1 cellular context compared by ENCODE assay signal in genomic region chr5:172564187-172564586, GRCh38.
TF ChIP-seq lines count a peak whose summit lies in the region.

No MANE protein-coding gene starts in this region.

TF ChIP-seq in HepG2, 621 proteins besides CTCF, POLR2A, EP300 and RAD21 (continued from another document and continues in another):
- TF ChIP-seq, protein P1, sequence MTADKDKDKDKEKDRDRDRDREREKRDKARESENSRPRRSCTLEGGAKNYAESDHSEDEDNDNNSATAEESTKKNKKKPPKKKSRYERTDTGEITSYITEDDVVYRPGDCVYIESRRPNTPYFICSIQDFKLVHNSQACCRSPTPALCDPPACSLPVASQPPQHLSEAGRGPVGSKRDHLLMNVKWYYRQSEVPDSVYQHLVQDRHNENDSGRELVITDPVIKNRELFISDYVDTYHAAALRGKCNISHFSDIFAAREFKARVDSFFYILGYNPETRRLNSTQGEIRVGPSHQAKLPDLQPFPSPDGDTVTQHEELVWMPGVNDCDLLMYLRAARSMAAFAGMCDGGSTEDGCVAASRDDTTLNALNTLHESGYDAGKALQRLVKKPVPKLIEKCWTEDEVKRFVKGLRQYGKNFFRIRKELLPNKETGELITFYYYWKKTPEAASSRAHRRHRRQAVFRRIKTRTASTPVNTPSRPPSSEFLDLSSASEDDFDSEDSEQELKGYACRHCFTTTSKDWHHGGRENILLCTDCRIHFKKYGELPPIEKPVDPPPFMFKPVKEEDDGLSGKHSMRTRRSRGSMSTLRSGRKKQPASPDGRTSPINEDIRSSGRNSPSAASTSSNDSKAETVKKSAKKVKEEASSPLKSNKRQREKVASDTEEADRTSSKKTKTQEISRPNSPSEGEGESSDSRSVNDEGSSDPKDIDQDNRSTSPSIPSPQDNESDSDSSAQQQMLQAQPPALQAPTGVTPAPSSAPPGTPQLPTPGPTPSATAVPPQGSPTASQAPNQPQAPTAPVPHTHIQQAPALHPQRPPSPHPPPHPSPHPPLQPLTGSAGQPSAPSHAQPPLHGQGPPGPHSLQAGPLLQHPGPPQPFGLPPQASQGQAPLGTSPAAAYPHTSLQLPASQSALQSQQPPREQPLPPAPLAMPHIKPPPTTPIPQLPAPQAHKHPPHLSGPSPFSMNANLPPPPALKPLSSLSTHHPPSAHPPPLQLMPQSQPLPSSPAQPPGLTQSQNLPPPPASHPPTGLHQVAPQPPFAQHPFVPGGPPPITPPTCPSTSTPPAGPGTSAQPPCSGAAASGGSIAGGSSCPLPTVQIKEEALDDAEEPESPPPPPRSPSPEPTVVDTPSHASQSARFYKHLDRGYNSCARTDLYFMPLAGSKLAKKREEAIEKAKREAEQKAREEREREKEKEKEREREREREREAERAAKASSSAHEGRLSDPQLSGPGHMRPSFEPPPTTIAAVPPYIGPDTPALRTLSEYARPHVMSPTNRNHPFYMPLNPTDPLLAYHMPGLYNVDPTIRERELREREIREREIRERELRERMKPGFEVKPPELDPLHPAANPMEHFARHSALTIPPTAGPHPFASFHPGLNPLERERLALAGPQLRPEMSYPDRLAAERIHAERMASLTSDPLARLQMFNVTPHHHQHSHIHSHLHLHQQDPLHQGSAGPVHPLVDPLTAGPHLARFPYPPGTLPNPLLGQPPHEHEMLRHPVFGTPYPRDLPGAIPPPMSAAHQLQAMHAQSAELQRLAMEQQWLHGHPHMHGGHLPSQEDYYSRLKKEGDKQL (CRISPR knock-in tag; IDR thresholded peaks at IDR 0.05; ENCODE audit: low read depth), result no peak
- TF ChIP-seq PPARG (CRISPR knock-in tag; conservative IDR thresholded peaks at IDR 0.05) (0 out of 2 replicates have a peak, but pooled peaks have one; percentile 27), ZNF180 (CRISPR knock-in tag; IDR thresholded peaks at IDR 0.05; ENCODE audit: borderline replicate concordance, low read depth) (no peak), MAFK (conservative IDR thresholded peaks at IDR 0.05 in 1 of 2, IDR thresholded peaks at IDR 0.05 in 1 of 2; ENCODE audit: low read length in 2 of 2) (no peak), ZNF709 (CRISPR knock-in tag; IDR thresholded peaks at IDR 0.05) (no peak), SSRP1 (CRISPR knock-in tag; IDR thresholded peaks at IDR 0.05) (no peak), ZNF772 (CRISPR knock-in tag; IDR thresholded peaks at IDR 0.05) (peak; percentile 27; the same call in 1 of the 2 replicates), ZNF547 (CRISPR knock-in tag; IDR thresholded peaks at IDR 0.05) (no peak), MBD4 (IDR thresholded peaks at IDR 0.05; ENCODE audit: borderline replicate concordance, low read length) (no peak), SMAD3 (CRISPR knock-in tag; IDR thresholded peaks at IDR 0.05) (no peak), SP5 (CRISPR knock-in tag; IDR thresholded peaks at IDR 0.05; ENCODE audit: borderline replicate concordance, low read depth) (peak; percentile 25; the same call in 1 of the 2 replicates), ZNF343 (CRISPR knock-in tag; IDR thresholded peaks at IDR 0.05) (no peak), HNRNPLL (IDR thresholded peaks at IDR 0.05; ENCODE audit: low read depth, low read length, poor library complexity, severe bottlenecking) (no peak), NR2F1 (CRISPR knock-in tag; IDR thresholded peaks at IDR 0.05) (no peak), PLRG1 (conservative IDR thresholded peaks at IDR 0.05) (no peak), FIP1L1 (IDR thresholded peaks at IDR 0.05; ENCODE audit: borderline replicate concordance, insufficient read depth, low read depth, low read length) (no peak), ZNF720 (CRISPR knock-in tag; IDR thresholded peaks at IDR 0.05) (no peak), ONECUT2 (CRISPR knock-in tag; IDR thresholded peaks at IDR 0.05) (peak; percentile 97), ZNF550 (CRISPR knock-in tag; IDR thresholded peaks at IDR 0.05; ENCODE audit: borderline replicate concordance) (no peak), GABPB1 (CRISPR knock-in tag; IDR thresholded peaks at IDR 0.05) (no peak), ZNF557 (CRISPR knock-in tag; IDR thresholded peaks at IDR 0.05) (no peak), IRX3 (CRISPR knock-in tag; IDR thresholded peaks at IDR 0.05; ENCODE audit: borderline replicate concordance, low read depth) (0 out of 2 replicates have a peak, but pooled peaks have one; percentile 50), SP140L (CRISPR knock-in tag; IDR thresholded peaks at IDR 0.05; ENCODE audit: borderline replicate concordance) (no peak), STAT5B (CRISPR knock-in tag; IDR thresholded peaks at IDR 0.05) (no peak), CEBPZ (IDR thresholded peaks at IDR 0.05; ENCODE audit: low read length) (no peak), ZSCAN31 (CRISPR knock-in tag; IDR thresholded peaks at IDR 0.05; ENCODE audit: low read depth) (no peak), PAWR (CRISPR knock-in tag; IDR thresholded peaks at IDR 0.05; ENCODE audit: borderline replicate concordance) (no peak), HOMEZ (CRISPR knock-in tag; IDR thresholded peaks at IDR 0.05; ENCODE audit: low read depth) (no peak), PHF5A (CRISPR knock-in tag; IDR thresholded peaks at IDR 0.05; ENCODE audit: low read depth, unreplicated experiment) (no peak), ZNF564 (CRISPR knock-in tag; IDR thresholded peaks at IDR 0.05) (no peak), ZNF33B (CRISPR knock-in tag; IDR thresholded peaks at IDR 0.05) (no peak), ZFP36L2 (CRISPR knock-in tag; IDR thresholded peaks at IDR 0.05) (no peak), ZBTB7A (CRISPR knock-in tag; IDR thresholded peaks at IDR 0.05) (no peak), ZNF383 (CRISPR knock-in tag; IDR thresholded peaks at IDR 0.05; ENCODE audit: borderline replicate concordance) (no peak), YEATS2 (CRISPR knock-in tag; IDR thresholded peaks at IDR 0.05; ENCODE audit: borderline replicate concordance) (no peak), CAMTA2 (CRISPR knock-in tag; IDR thresholded peaks at IDR 0.05; ENCODE audit: borderline replicate concordance) (no peak), MED13 (CRISPR knock-in tag; IDR thresholded peaks at IDR 0.05) (no peak)
- TF ChIP-seq, protein P2, sequence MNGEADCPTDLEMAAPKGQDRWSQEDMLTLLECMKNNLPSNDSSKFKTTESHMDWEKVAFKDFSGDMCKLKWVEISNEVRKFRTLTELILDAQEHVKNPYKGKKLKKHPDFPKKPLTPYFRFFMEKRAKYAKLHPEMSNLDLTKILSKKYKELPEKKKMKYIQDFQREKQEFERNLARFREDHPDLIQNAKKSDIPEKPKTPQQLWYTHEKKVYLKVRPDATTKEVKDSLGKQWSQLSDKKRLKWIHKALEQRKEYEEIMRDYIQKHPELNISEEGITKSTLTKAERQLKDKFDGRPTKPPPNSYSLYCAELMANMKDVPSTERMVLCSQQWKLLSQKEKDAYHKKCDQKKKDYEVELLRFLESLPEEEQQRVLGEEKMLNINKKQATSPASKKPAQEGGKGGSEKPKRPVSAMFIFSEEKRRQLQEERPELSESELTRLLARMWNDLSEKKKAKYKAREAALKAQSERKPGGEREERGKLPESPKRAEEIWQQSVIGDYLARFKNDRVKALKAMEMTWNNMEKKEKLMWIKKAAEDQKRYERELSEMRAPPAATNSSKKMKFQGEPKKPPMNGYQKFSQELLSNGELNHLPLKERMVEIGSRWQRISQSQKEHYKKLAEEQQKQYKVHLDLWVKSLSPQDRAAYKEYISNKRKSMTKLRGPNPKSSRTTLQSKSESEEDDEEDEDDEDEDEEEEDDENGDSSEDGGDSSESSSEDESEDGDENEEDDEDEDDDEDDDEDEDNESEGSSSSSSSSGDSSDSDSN (CRISPR knock-in tag; IDR thresholded peaks at IDR 0.05), result peak; percentile 49; the same call in 1 of the 2 replicates
- TF ChIP-seq, protein P3, sequence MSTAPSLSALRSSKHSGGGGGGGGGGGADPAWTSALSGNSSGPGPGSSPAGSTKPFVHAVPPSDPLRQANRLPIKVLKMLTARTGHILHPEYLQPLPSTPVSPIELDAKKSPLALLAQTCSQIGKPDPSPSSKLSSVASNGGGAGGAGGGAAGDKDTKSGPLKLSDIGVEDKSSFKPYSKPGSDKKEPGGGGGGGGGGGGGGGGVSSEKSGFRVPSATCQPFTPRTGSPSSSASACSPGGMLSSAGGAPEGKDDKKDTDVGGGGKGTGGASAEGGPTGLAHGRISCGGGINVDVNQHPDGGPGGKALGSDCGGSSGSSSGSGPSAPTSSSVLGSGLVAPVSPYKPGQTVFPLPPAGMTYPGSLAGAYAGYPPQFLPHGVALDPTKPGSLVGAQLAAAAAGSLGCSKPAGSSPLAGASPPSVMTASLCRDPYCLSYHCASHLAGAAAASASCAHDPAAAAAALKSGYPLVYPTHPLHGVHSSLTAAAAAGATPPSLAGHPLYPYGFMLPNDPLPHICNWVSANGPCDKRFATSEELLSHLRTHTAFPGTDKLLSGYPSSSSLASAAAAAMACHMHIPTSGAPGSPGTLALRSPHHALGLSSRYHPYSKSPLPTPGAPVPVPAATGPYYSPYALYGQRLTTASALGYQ (CRISPR knock-in tag; IDR thresholded peaks at IDR 0.05), result no peak
- TF ChIP-seq, protein P4, sequence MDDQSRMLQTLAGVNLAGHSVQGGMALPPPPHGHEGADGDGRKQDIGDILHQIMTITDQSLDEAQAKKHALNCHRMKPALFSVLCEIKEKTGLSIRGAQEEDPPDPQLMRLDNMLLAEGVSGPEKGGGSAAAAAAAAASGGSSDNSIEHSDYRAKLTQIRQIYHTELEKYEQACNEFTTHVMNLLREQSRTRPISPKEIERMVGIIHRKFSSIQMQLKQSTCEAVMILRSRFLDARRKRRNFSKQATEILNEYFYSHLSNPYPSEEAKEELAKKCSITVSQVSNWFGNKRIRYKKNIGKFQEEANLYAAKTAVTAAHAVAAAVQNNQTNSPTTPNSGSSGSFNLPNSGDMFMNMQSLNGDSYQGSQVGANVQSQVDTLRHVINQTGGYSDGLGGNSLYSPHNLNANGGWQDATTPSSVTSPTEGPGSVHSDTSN (CRISPR knock-in tag; IDR thresholded peaks at IDR 0.05; ENCODE audit: borderline replicate concordance), result no peak
- TF ChIP-seq, protein P5, sequence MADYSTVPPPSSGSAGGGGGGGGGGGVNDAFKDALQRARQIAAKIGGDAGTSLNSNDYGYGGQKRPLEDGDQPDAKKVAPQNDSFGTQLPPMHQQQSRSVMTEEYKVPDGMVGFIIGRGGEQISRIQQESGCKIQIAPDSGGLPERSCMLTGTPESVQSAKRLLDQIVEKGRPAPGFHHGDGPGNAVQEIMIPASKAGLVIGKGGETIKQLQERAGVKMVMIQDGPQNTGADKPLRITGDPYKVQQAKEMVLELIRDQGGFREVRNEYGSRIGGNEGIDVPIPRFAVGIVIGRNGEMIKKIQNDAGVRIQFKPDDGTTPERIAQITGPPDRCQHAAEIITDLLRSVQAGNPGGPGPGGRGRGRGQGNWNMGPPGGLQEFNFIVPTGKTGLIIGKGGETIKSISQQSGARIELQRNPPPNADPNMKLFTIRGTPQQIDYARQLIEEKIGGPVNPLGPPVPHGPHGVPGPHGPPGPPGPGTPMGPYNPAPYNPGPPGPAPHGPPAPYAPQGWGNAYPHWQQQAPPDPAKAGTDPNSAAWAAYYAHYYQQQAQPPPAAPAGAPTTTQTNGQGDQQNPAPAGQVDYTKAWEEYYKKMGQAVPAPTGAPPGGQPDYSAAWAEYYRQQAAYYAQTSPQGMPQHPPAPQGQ (CRISPR knock-in tag; IDR thresholded peaks at IDR 0.05; ENCODE audit: borderline replicate concordance), result no peak
- TF ChIP-seq, protein P6, sequence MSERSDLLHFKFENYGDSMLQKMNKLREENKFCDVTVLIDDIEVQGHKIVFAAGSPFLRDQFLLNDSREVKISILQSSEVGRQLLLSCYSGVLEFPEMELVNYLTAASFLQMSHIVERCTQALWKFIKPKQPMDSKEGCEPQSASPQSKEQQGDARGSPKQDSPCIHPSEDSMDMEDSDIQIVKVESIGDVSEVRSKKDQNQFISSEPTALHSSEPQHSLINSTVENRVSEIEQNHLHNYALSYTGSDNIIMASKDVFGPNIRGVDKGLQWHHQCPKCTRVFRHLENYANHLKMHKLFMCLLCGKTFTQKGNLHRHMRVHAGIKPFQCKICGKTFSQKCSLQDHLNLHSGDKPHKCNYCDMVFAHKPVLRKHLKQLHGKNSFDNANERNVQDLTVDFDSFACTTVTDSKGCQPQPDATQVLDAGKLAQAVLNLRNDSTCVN (CRISPR knock-in tag; IDR thresholded peaks at IDR 0.05; ENCODE audit: borderline replicate concordance), result no peak
- TF ChIP-seq, protein P7, sequence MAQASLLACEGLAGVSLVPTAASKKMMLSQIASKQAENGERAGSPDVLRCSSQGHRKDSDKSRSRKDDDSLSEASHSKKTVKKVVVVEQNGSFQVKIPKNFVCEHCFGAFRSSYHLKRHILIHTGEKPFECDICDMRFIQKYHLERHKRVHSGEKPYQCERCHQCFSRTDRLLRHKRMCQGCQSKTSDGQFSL (CRISPR knock-in tag; IDR thresholded peaks at IDR 0.05), result no peak
